Comparison of ENCODE assay signal across 9 cellular contexts in genomic region chr4:83548151-83548905, GRCh38. TPM values are rescaled to one million over a fixed set of nuclear protein-coding genes. Genes with fewer than 3 reads are reported as not detected.
DNase-seq lines count a peak whose midpoint lies in the region; ATAC-seq, FAIRE-seq and TF ChIP-seq lines count a peak whose summit lies in the region.
"Had no signal": no experiment of that assay in that cellular context is flagged by ENCODE, and none has a peak within 500 bp of the region (broad histone marks: within the 10 kb centered on the region; RNA-seq: fewer than 3 reads in every experiment).

No MANE protein-coding gene starts in this region.

- no peaks in the 10 kb centered on the region for H3K4me1 ChIP-seq in endodermal cell (ENCODE audit: control insufficient read depth, insufficient read depth, low read length)
- H3K4me1 ChIP-seq in pancreas = peaks cover 0 to 5% (median 0%) of the 10 kb centered on the region in 3 donors
- H3K4me1 ChIP-seq: Caco-2 had no signal

- no peak for TF ChIP-seq CTCF in endodermal cell (conservative IDR thresholded peaks at IDR 0.05)
- TF ChIP-seq CTCF in pancreas (IDR thresholded peaks at IDR 0.05) = no peak

- no peaks in the 10 kb centered on the region for H3K9me3 Mint-ChIP-seq in activated CD4-positive, alpha-beta T cell treated with anti-CD3 and anti-CD28 coated beads, Interleukin-2, amount 10 ng/mL, durations not matched to agents 7 days and 5 days
- H3K9me3 Mint-ChIP-seq in endodermal cell = no peaks in the 10 kb centered on the region

- peaks cover 25% of the 10 kb centered on the region for H3K4me1 Mint-ChIP-seq in activated CD4-positive, alpha-beta T cell treated with anti-CD3 and anti-CD28 coated beads, Interleukin-2, amount 10 ng/mL, durations not matched to agents 7 days and 5 days
- peaks cover 2% of the 10 kb centered on the region for H3K4me1 Mint-ChIP-seq in endodermal cell

- H3K4me3 ChIP-seq in endodermal cell (ENCODE audit: low read length) (no peak overlapping the region), pancreas (no peak overlapping the region)

- H3K27ac Mint-ChIP-seq in activated CD4-positive, alpha-beta T cell treated with anti-CD3 and anti-CD28 coated beads, Interleukin-2, amount 10 ng/mL, durations not matched to agents 7 days and 5 days = no peak overlapping the region
- no peak overlapping the region for H3K27ac Mint-ChIP-seq in endodermal cell

- no peaks in the 10 kb centered on the region for H3K36me3 Mint-ChIP-seq in activated CD4-positive, alpha-beta T cell treated with anti-CD3 and anti-CD28 coated beads, Interleukin-2, amount 10 ng/mL, durations not matched to agents 7 days and 5 days (ENCODE audit: low read depth)
- H3K36me3 Mint-ChIP-seq in endodermal cell (ENCODE audit: low read depth) = no peaks in the 10 kb centered on the region

- WGBS in endodermal cell (ENCODE audit: insufficient coverage in 1 of 2, insufficient read length in 1 of 2), 2 experiments = 84 to 95% methylated on average over 6 to 7 of the region's 7 CpGs
- 48% methylated on average over 7 of the region's 7 CpGs for WGBS in pancreas, 2 donors

- H3K36me3 ChIP-seq in endodermal cell (ENCODE audit: control insufficient read depth, insufficient read depth, low read length) (no peaks in the 10 kb centered on the region), pancreas (no peaks in the 10 kb centered on the region)

- H3K27me3 Mint-ChIP-seq in activated CD4-positive, alpha-beta T cell treated with anti-CD3 and anti-CD28 coated beads, Interleukin-2, amount 10 ng/mL, durations not matched to agents 7 days and 5 days = no peaks in the 10 kb centered on the region
- H3K27me3 Mint-ChIP-seq in endodermal cell (ENCODE audit: insufficient read depth) = no peaks in the 10 kb centered on the region

- CTCF ChIA-PET in activated CD4-positive, alpha-beta T cell treated with anti-CD3 and anti-CD28 coated beads, Interleukin-2, amount 10 ng/mL, durations not matched to agents 7 days and 5 days (lab: Charles Lee) = interaction anchor here (1.0 to 1.3 kb wide), 3 partner anchors 7 to 11 kb away, joined by 3 to 6 read pairs (median 4); no protein-coding TSS in a partner anchor

- peak; percentile 29 for FAIRE-seq in pancreas (lab: Jason Lieb, UNC)
- peak; percentile 95 for FAIRE-seq in urothelium cell line (lab: Jason Lieb, UNC)

- no peak overlapping the region for H3K9ac ChIP-seq in endodermal cell (ENCODE audit: extremely low read depth, low read length, poor library complexity, severe bottlenecking)

- POLR2A ChIA-PET in activated CD4-positive, alpha-beta T cell treated with anti-CD3 and anti-CD28 coated beads, Interleukin-2, amount 10 ng/mL, durations not matched to agents 7 days and 5 days (lab: Charles Lee) = no interaction called here

- peak; percentile 82 for DNase-seq in SIG-M5 treated with dmso at 0.1 percent for 504 hours (lab: John Stamatoyannopoulos, UW; ENCODE audit: unreplicated experiment)
- DNase-seq in SIG-M5 (lab: John Stamatoyannopoulos, UW) = no peak
- DNase-seq in NCI-H2107 (lab: John Stamatoyannopoulos, UW) = peak; percentile 80
- DNase-seq in activated CD4-positive, alpha-beta T cell treated with anti-CD3 and anti-CD28 coated beads, Interleukin-2, amount 10 ng/mL, durations not matched to agents 7 days and 5 days = peak; percentile 65
- peak; percentile 68 for DNase-seq in endodermal cell
- peak in 5 of 6 donors; percentile 58 to 89 (median 63) for DNase-seq in pancreas
- peak; percentile 93 for DNase-seq in urothelium cell line (ENCODE audit: low spot score)

- no peak overlapping the region for H3K4me3 Mint-ChIP-seq in activated CD4-positive, alpha-beta T cell treated with anti-CD3 and anti-CD28 coated beads, Interleukin-2, amount 10 ng/mL, durations not matched to agents 7 days and 5 days
- H3K4me3 Mint-ChIP-seq in endodermal cell = no peak overlapping the region

- H3K9me3 ChIP-seq in endodermal cell (ENCODE audit: control insufficient read depth, low read length) (no peaks in the 10 kb centered on the region), pancreas (no peaks in the 10 kb centered on the region)
- H3K9me3 ChIP-seq: Caco-2 had no signal

- peak; percentile 84 for ATAC-seq in HG02970 (IDR thresholded peaks at IDR 0.05; ENCODE audit: low FRiP score, unreplicated experiment)
- peak; percentile 96 to 99 (median 97) for ATAC-seq in pancreas

- intact Hi-C loops in pancreas (cut with DNase I) = no loop called here

- no peaks in the 10 kb centered on the region for H3K27me3 ChIP-seq in endodermal cell (ENCODE audit: control insufficient read depth, insufficient read depth, low read length, poor library complexity, severe bottlenecking)
- no peaks in the 10 kb centered on the region for H3K27me3 ChIP-seq in pancreas

- H3K27ac ChIP-seq in endodermal cell (ENCODE audit: low read depth, low read length) = no peak overlapping the region
- H3K27ac ChIP-seq in pancreas = peak overlapping the region in 1 of 4 donors; percentile 31

RNA-seq across cellular contexts. Expression of gene GPAT3, which starts 12.4 kb away (rescaled TPM):
- total RNA-seq in activated CD4-positive, alpha-beta T cell treated with anti-CD3 and anti-CD28 coated beads, Interleukin-2, amount 10 ng/mL, durations not matched to agents 7 days and 5 days = 1 to 10 TPM; 4.1 to 4.2 TPM
- total RNA-seq in endodermal cell = 1 to 10 TPM in 1 of 2 donors, under 1 TPM in 1; 0.33 to 2.0 TPM
- polyA plus RNA-seq in endodermal cell (2013, experiment 1 of 2) = 0.53 TPM
- 0.33 TPM for polyA plus RNA-seq in endodermal cell (2013, experiment 2 of 2)
- 1 to 10 TPM in 3 of 6 donors, under 1 TPM in 3; 0.23 to 2.0 (median 0.99) TPM for total RNA-seq in pancreas
- 1 to 10 TPM in 1 of 2 donors, under 1 TPM in 1; 0.99 to 2.0 TPM for polyA plus RNA-seq in pancreas
